Comparison of ENCODE assay signal across 17 cellular contexts in genomic region chr7:18518555-18518954, GRCh38. TPM values are rescaled to one million over a fixed set of nuclear protein-coding genes. Genes with fewer than 3 reads are reported as not detected.
DNase-seq lines count a peak whose midpoint lies in the region; ATAC-seq and TF ChIP-seq lines count a peak whose summit lies in the region.
"Had no signal": no experiment of that assay in that cellular context is flagged by ENCODE, and none has a peak within 500 bp of the region (broad histone marks: within the 10 kb centered on the region; RNA-seq: fewer than 3 reads in every experiment).

No MANE protein-coding gene starts in this region.

- H3K4me3 Mint-ChIP-seq in Calu3 (ENCODE audit: low read depth, unreplicated experiment) (no peak overlapping the region), IgD-negative memory B cell (peak overlapping the region; percentile 38 to 85 (median 68))
- H3K4me3 Mint-ChIP-seq: H9 had no signal

- ATAC-seq in gastrocnemius medialis (peak; percentile 69 to 77), HG03442 (IDR thresholded peaks at IDR 0.05; ENCODE audit: unreplicated experiment) (no peak), GM19328 (IDR thresholded peaks at IDR 0.05; ENCODE audit: unreplicated experiment) (no peak)
- ATAC-seq: PC-3 had no signal

- H3K27ac Mint-ChIP-seq in Calu3 (ENCODE audit: unreplicated experiment) (peak overlapping the region; percentile 84), IgD-negative memory B cell (peak overlapping the region; percentile 43 to 87 (median 73))
- H3K27ac Mint-ChIP-seq: H9 had no signal

- H3K27me3 Mint-ChIP-seq in Calu3 (ENCODE audit: unreplicated experiment), result no peaks in the 10 kb centered on the region
- H3K27me3 Mint-ChIP-seq in IgD-negative memory B cell, result no peaks in the 10 kb centered on the region

- H3F3A ChIP-seq in SK-N-SH (replicated peaks; ENCODE audit: insufficient read depth), result peaks cover 46% of the 10 kb centered on the region

- no peaks in the 10 kb centered on the region for H4K20me1 ChIP-seq in SK-N-SH (ENCODE audit: insufficient read depth)

- no peak overlapping the region for H2AFZ ChIP-seq in SK-N-SH (ENCODE audit: low read depth)

- H3K9me2 ChIP-seq in SK-N-SH, result no peaks in the 10 kb centered on the region

- TF ChIP-seq EP300 in SK-N-SH (IDR thresholded peaks at IDR 0.05; ENCODE audit: borderline replicate concordance in 1 of 2, low read depth in 1 of 2, low read length in 1 of 2), result no peak

- H3K4me3 ChIP-seq in SK-N-SH (ENCODE audit: low read depth in 2 of 2, low read length in 1 of 2), result no peak overlapping the region
- peak overlapping the region; percentile 10 to 30 (median 18) for H3K4me3 ChIP-seq in gastrocnemius medialis

- no peak for TF ChIP-seq POLR2A in gastrocnemius medialis (IDR thresholded peaks at IDR 0.05)

- H3K9me3 Mint-ChIP-seq in Calu3 (ENCODE audit: low read depth, unreplicated experiment), result peaks cover 2% of the 10 kb centered on the region
- no peaks in the 10 kb centered on the region for H3K9me3 Mint-ChIP-seq in IgD-negative memory B cell
- H3K9me3 Mint-ChIP-seq: H9 had no signal

- H3K27ac ChIP-seq in SK-N-SH (ENCODE audit: low read depth in 2 of 2, low read length in 1 of 2) (peak overlapping the region; percentile 0 to 99; a peak in 3 of 4 replicates), gastrocnemius medialis (peak overlapping the region; percentile 73 to 82 (median 80))

- H3K79me2 ChIP-seq in SK-N-SH (ENCODE audit: insufficient read depth), result peaks cover 91% of the 10 kb centered on the region

- H3K9me3 ChIP-seq in SK-N-SH (no peaks in the 10 kb centered on the region), gastrocnemius medialis (no peaks in the 10 kb centered on the region)

- BruUV-seq in Calu3 (replicated peaks; lab: Mats Ljungman, UMichigan), result no TSS peak

- CTCF ChIA-PET in Calu3 (lab: Charles Lee), result interaction anchor here (0.6 to 2.9 kb wide), 4 partner anchors 9 to 166 kb away, joined by 3 to 12 read pairs (median 4); no protein-coding TSS in a partner anchor
- CTCF ChIA-PET in SK-N-SH (lab: Yijun Ruan, JAX), result interaction anchor here (1.0 to 2.6 kb wide), 7 partner anchors 10 to 601 kb away, joined by 3 to 9 read pairs (median 3); partner anchors contain the start of gene HDAC9

- H3K4me1 ChIP-seq in SK-N-SH (ENCODE audit: control insufficient read depth in 1 of 2, insufficient read depth in 2 of 2, low read depth in 1 of 2, low read length in 1 of 2), result peaks cover 40 to 51% of the 10 kb centered on the region in 2 experiments; a peak in 3 of 4 replicates
- peaks cover 57 to 66% of the 10 kb centered on the region in 2 donors for H3K4me1 ChIP-seq in gastrocnemius medialis

- H3K36me3 ChIP-seq in SK-N-SH (replicated peaks in 1 of 2; ENCODE audit: control insufficient read depth in 1 of 2, insufficient read depth in 2 of 2, low read length in 1 of 2), result peaks cover 9 to 10% of the 10 kb centered on the region in 2 experiments
- H3K36me3 ChIP-seq in gastrocnemius medialis, result no peaks in the 10 kb centered on the region

- POLR2A ChIA-PET in SK-N-SH (lab: Yijun Ruan, JAX), result no interaction called here

- intact Hi-C loops in Calu3 (cut with micrococcal nuclease; ENCODE audit: unreplicated experiment) (no loop called here), gastrocnemius medialis (cut with DNase I; ENCODE audit: low total_unique reads) (no loop called here)

- H3K36me3 Mint-ChIP-seq in Calu3 (ENCODE audit: insufficient read depth, unreplicated experiment) (peaks cover 57% of the 10 kb centered on the region), IgD-negative memory B cell (peaks cover 3% of the 10 kb centered on the region)

- no peak overlapping the region for H3K9ac ChIP-seq in SK-N-SH

- in situ Hi-C loops in gastrocnemius medialis (cut with MboI; ENCODE audit: low sequenced_read_pairs in 4 of 4), result no loop called here

- TF ChIP-seq RAD21 in SK-N-SH (IDR thresholded peaks at IDR 0.05; ENCODE audit: low read length), result no peak

- 72% methylated on average over 6 of the region's 6 CpGs for WGBS in SK-N-SH (ENCODE audit: low lambda C conversion rate)

- H3K27me3 ChIP-seq in SK-N-SH (ENCODE audit: insufficient read depth), result no peaks in the 10 kb centered on the region
- no peaks in the 10 kb centered on the region for H3K27me3 ChIP-seq in gastrocnemius medialis

- TF ChIP-seq CTCF in Calu3 (IDR thresholded peaks at IDR 0.05; ENCODE audit: unreplicated experiment), result no peak
- TF ChIP-seq CTCF in SK-N-SH (IDR thresholded peaks at IDR 0.05), result no peak
- no peak for TF ChIP-seq CTCF in gastrocnemius medialis (IDR thresholded peaks at IDR 0.05 in 4 of 5, conservative IDR thresholded peaks at IDR 0.05 in 1 of 5)

- DNase-seq in Calu3, result no peak
- DNase-seq in SK-N-SH, result no peak
- DNase-seq in gastrocnemius medialis, result peak in 1 of 2 donors; percentile 45
- DNase-seq in NAMALWA (ENCODE audit: low spot score), result no peak
- no peak for DNase-seq in putamen (ENCODE audit: low spot score)
- DNase-seq: DMS53, H9, IMR-90, MV-4-11, NCI-H1436, NCI-H2029 treated with DMSO at 0.1 percent for 48 hours, NCI-H510A, PC-3, Right ventricle myocardium superior had no signal

- peaks cover 74% of the 10 kb centered on the region for H3K4me1 Mint-ChIP-seq in Calu3 (ENCODE audit: low read depth, unreplicated experiment)
- peaks cover 52 to 61% (median 53%) of the 10 kb centered on the region in 3 donors for H3K4me1 Mint-ChIP-seq in IgD-negative memory B cell

- no peak overlapping the region for H3K4me2 ChIP-seq in SK-N-SH

TF ChIP-seq in SK-N-SH, 30 proteins besides CTCF, POLR2A, EP300 and RAD21:
- TF ChIP-seq JUND (IDR thresholded peaks at IDR 0.05) (no peak), MXI1 (IDR thresholded peaks at IDR 0.05; ENCODE audit: low read depth, low read length) (0 out of 2 replicates have a peak, but pooled peaks have one; percentile 11)

RNA-seq across cellular contexts. Expression of gene HDAC9, which starts 23.0 kb away (rescaled TPM):
- total RNA-seq in Calu3 (2022) (152 and 159 TPM in 2 replicates), gastrocnemius medialis (10 to 100 TPM in 1 of 4 donors, 1 to 10 TPM in 3; 3.0 to 14.0 (median 5.6) TPM)
- polyA plus RNA-seq in IgD-negative memory B cell (81.2 TPM), SK-N-SH (2012; rRNA removed) (11.6 and 19.8 TPM in 2 replicates)
- 12.1 and 15.5 TPM in 2 replicates for polyA plus RNA-seq in SK-N-SH (2012; cell fraction: cytosol; rRNA removed)
- 15.1 and 30.9 TPM in 2 replicates for polyA plus RNA-seq in SK-N-SH (2012; cell fraction: nucleus; rRNA removed)

Comparison
In these comparisons a context has a peak if more than half of its experiments do, and no peak if none do; other contexts are left out.
1. H3K4me3 ChIP-seq: peak in gastrocnemius medialis (4 of 4); none in SK-N-SH (0 of 2).
2. ATAC-seq: peak in gastrocnemius medialis (2 of 2); none in HG03442 (single experiment) and GM19328 (single experiment).
3. RNA of gene HDAC9, which starts 23.0 kb away (total RNA-seq): 152 to 159 TPM in Calu3; 3.0 to 14.0 TPM in gastrocnemius medialis; every median in the first group is over 10 times any median in the second.